ENCODE assay signal across 22 cellular contexts in the genomic region with DNA sequence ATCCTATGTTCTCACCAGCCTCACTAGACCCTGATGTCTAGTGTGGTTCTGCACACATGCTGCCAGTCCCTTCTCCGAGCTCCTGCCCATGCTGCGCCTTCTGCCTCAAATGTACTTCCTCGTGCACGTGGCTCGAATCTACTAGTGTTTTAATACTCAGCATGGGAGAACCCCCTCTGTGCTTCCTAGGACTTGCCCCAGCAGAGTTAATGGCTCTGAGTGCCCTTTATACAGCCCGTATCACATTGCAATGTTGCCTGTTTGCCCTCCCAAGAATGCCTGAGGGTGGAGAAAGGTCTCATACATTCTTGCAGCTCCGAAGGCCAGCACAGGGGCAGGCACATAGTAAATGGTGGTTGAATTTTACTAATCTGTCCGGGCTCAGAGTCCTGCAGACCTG.
"Had no signal": no experiment of that assay in that cellular context is flagged by ENCODE, and none has a peak within 500 bp of the region (broad histone marks: within the 10 kb centered on the region; RNA-seq: fewer than 3 reads in every experiment).

No MANE protein-coding gene starts in this region.

- ATAC-seq: activated CD4-positive, CD25-positive, alpha-beta regulatory T cell treated with anti-CD3 and anti-CD28 coated beads, Interleukin-2, amount 50 U/mL, for 24 hours; activated CD8-positive, alpha-beta T cell treated with anti-CD3 and anti-CD28 coated beads, Interleukin-2, amount 10 ng/mL, durations not matched to agents 7 days and 5 days had no signal

- H3K27ac Mint-ChIP-seq: activated CD8-positive, alpha-beta T cell treated with anti-CD3 and anti-CD28 coated beads, Interleukin-2, amount 10 ng/mL, durations not matched to agents 7 days and 5 days; activated naive CD8-positive, alpha-beta T cell treated with anti-CD3 and anti-CD28 coated beads, Interleukin-2, amount 10 ng/mL, durations not matched to agents 7 days and 5 days; T-helper 1 cell treated with Interleukin-12 subunit alpha and Interleukin-12 subunit beta and Interleukin-4 antibody, amounts not matched to agents 30 μg/mL and 1 μg/mL, for 36 hours had no signal

- H3K36me3 Mint-ChIP-seq: activated naive CD8-positive, alpha-beta T cell treated with anti-CD3 and anti-CD28 coated beads, Interleukin-2, amount 10 ng/mL, durations not matched to agents 7 days and 5 days had no signal

- H3K9me3 Mint-ChIP-seq: activated naive CD8-positive, alpha-beta T cell treated with anti-CD3 and anti-CD28 coated beads, Interleukin-2, amount 10 ng/mL, durations not matched to agents 7 days and 5 days; T-helper 1 cell treated with Interleukin-12 subunit alpha and Interleukin-12 subunit beta and Interleukin-4 antibody, amounts not matched to agents 30 μg/mL and 1 μg/mL, for 36 hours had no signal

- H3K9me3 ChIP-seq: adrenal gland, MG63 had no signal

- H3K4me3 Mint-ChIP-seq: activated CD8-positive, alpha-beta T cell treated with anti-CD3 and anti-CD28 coated beads, Interleukin-2, amount 10 ng/mL, durations not matched to agents 7 days and 5 days; activated naive CD8-positive, alpha-beta T cell treated with anti-CD3 and anti-CD28 coated beads, Interleukin-2, amount 10 ng/mL, durations not matched to agents 7 days and 5 days; T-helper 1 cell treated with Interleukin-12 subunit alpha and Interleukin-12 subunit beta and Interleukin-4 antibody, amounts not matched to agents 30 μg/mL and 1 μg/mL, for 36 hours had no signal

- H3K4me3 ChIP-seq: adrenal gland, MG63 had no signal

- H3K36me3 ChIP-seq: adrenal gland, MG63 had no signal

- H3K27me3 ChIP-seq: MG63 had no signal

- DNase-seq: activated CD4-positive, alpha-beta T cell treated with anti-CD3 and anti-CD28 coated beads for 48 hours; activated CD4-positive, alpha-beta T cell treated with anti-CD3 and anti-CD28 coated beads, Interleukin-2, amount 50 U/mL, for 4 hours; activated CD8-positive, alpha-beta memory T cell treated with anti-CD3 and anti-CD28 coated beads, Interleukin-2, amount 50 U/mL, for 48 hours; activated CD8-positive, alpha-beta T cell treated with anti-CD3 and anti-CD28 coated beads, Interleukin-2, amount 10 ng/mL, durations not matched to agents 7 days and 5 days; activated naive CD4-positive, alpha-beta T cell treated with anti-CD3 and anti-CD28 coated beads, Interleukin-2, amount 50 U/mL, for 16 hours; activated naive CD8-positive, alpha-beta T cell treated with anti-CD3 and anti-CD28 coated beads, Interleukin-2, amount 10 ng/mL, durations not matched to agents 7 days and 5 days; activated T-cell treated with anti-CD3 and anti-CD28 coated beads, Interleukin-2, amount 50 U/mL, for 1 hour; adrenal gland; anterior cingulate cortex; MG63; MV-4-11; NCI-H1092 treated with DMSO at 0.1 percent for 48 hours; NCI-H1417 treated with DMSO at 0.1 percent for 48 hours; NCI-H187; NCI-H2081; NCI-H2171; NCI-H226; NCI-H526; NCI-H82; SHP77 had no signal

- H3K27ac ChIP-seq: adrenal gland had no signal

- H3K4me1 ChIP-seq: adrenal gland had no signal
